Comparison of ENCODE assay signal across 1 cellular context in the genomic region with DNA sequence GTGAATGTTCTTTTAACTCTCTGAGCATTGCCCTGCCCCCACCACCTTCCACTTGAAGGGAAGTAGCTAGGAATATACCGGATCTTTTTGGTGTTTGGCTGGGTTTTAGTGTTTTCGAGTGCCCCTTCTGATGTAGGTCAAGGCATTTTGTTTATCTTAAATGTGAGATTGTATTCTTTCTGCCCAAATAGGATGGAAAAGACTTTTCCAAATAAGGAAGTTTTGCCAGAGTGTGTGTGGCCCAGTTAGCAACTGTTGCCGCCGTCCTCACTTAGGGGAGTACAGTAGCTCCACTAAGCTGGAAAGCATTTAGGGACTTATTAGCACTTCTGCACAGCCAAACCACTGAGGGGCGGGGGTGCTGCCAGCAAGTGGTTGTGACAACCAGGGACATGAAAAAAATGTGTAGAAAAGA.
TF ChIP-seq lines count a peak whose summit lies in the region.

No MANE protein-coding gene starts in this region.

TF ChIP-seq in K562, 482 proteins besides CTCF, POLR2A, EP300 and RAD21:
- TF ChIP-seq SRF (CRISPR knock-in tag; IDR thresholded peaks at IDR 0.05) (peak in 1 of 2 experiments; percentile 58; a peak in 1 of 4 replicates), CHCHD3 (CRISPR knock-in tag; IDR thresholded peaks at IDR 0.05) (no peak), RFX1 (IDR thresholded peaks at IDR 0.05) (peak; percentile 56), ETV1 (tag; conservative IDR thresholded peaks at IDR 0.05; ENCODE audit: low read depth) (peak; percentile 38; the same call in 1 of the 2 replicates), ZSCAN29 (IDR thresholded peaks at IDR 0.05) (0 out of 2 replicates have a peak, but pooled peaks have one; percentile 44)
- TF ChIP-seq, protein P1, sequence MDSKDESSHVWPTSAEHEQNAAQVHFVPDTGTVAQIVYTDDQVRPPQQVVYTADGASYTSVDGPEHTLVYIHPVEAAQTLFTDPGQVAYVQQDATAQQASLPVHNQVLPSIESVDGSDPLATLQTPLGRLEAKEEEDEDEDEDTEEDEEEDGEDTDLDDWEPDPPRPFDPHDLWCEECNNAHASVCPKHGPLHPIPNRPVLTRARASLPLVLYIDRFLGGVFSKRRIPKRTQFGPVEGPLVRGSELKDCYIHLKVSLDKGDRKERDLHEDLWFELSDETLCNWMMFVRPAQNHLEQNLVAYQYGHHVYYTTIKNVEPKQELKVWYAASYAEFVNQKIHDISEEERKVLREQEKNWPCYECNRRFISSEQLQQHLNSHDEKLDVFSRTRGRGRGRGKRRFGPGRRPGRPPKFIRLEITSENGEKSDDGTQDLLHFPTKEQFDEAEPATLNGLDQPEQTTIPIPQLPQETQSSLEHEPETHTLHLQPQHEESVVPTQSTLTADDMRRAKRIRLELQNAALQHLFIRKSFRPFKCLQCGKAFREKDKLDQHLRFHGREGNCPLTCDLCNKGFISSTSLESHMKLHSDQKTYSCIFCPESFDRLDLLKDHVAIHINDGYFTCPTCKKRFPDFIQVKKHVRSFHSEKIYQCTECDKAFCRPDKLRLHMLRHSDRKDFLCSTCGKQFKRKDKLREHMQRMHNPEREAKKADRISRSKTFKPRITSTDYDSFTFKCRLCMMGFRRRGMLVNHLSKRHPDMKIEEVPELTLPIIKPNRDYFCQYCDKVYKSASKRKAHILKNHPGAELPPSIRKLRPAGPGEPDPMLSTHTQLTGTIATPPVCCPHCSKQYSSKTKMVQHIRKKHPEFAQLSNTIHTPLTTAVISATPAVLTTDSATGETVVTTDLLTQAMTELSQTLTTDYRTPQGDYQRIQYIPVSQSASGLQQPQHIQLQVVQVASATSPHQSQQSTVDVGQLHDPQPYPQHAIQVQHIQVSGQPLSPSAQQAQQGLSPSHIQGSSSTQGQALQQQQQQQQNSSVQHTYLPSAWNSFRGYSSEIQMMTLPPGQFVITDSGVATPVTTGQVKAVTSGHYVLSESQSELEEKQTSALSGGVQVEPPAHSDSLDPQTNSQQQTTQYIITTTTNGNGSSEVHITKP (IDR thresholded peaks at IDR 0.05; ENCODE audit: partially characterized antibody), result peak; percentile 62
